Comparison of ENCODE assay signal across 8 cellular contexts in the genomic region with DNA sequence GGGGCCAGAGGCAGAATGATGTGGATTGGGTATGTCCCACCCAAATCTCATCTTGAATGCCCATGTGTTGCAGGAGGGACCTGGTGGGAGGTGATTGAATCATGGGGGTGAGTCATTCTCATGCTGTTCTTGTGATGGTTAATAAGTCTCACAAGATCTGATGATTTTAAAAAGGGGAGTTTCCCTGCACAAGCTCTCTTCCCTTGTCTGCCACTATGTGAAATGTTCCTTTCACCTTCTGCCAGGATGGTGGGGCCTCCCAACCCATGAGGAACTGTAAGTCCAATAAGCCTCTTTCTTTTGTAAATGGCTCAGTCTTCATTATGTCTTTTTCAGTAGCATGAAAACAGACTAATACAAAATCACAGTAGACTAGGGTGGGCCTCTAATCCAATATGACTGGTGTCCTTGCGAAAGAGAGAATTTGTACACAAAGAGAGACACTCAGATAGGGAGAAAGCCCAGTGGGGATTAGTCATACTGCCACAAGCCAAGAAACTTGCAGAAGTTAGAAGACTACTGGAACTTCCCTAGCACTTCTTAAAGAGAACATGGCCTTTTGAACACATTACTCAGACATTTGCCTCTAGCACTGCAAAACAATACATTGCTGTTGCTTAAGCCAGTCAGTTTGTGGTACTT.
DNase-seq lines count a peak whose midpoint lies in the region; ATAC-seq and TF ChIP-seq lines count a peak whose summit lies in the region.

No MANE protein-coding gene starts in this region.

- H3K4me1 ChIP-seq in lower lobe of right lung: no peaks in the 10 kb centered on the region

- no peaks in the 10 kb centered on the region for H3K9me3 ChIP-seq in lower lobe of right lung

- H3K36me3 ChIP-seq in lower lobe of right lung: no peaks in the 10 kb centered on the region

- ATAC-seq in HG02884 (IDR thresholded peaks at IDR 0.05; ENCODE audit: unreplicated experiment): peak; percentile 93
- ATAC-seq in lower lobe of right lung: peak; percentile 83 to 94

- H3K27ac ChIP-seq in lower lobe of right lung: peak overlapping the region; percentile 46

- no peaks in the 10 kb centered on the region for H3K27me3 ChIP-seq in lower lobe of right lung (ENCODE audit: low read depth)

- no peak overlapping the region for H3K4me3 ChIP-seq in lower lobe of right lung

- peak in 2 of 3 experiments; percentile 7 to 15 for DNase-seq in activated CD8-positive, alpha-beta memory T cell treated with anti-CD3 and anti-CD28 coated beads for 48 hours (ENCODE audit: low read depth in 2 of 3, low spot score in 2 of 3)
- no peak for DNase-seq in activated CD8-positive, alpha-beta memory T cell treated with anti-CD3 and anti-CD28 coated beads, Interleukin-2, amount 50 U/mL, for 4 hours
- DNase-seq in SKM-1 (lab: John Stamatoyannopoulos, UW; ENCODE audit: unreplicated experiment) (peak; percentile 35), lower lobe of right lung (no peak), HK-2 (ENCODE audit: unreplicated experiment) (no peak), epidermal melanocyte (ENCODE audit: insufficient read length, low spot score) (no peak), posterior cingulate gyrus (no peak)

- intact Hi-C loops in lower lobe of right lung (cut with DNase I): no loop called here
- intact Hi-C loops in posterior cingulate gyrus (cut with DNase I): no loop called here

- no peak for TF ChIP-seq CTCF in lower lobe of right lung (IDR thresholded peaks at IDR 0.05)

Comparison
In these comparisons a context has a peak if more than half of its experiments do, and no peak if none do; other contexts are left out.
1. DNase-seq: peak in activated CD8-positive, alpha-beta memory T cell treated with anti-CD3 and anti-CD28 coated beads for 48 hours (2 of 3) and SKM-1 (single experiment); none in activated CD8-positive, alpha-beta memory T cell treated with anti-CD3 and anti-CD28 coated beads, Interleukin-2, amount 50 U/mL, for 4 hours (single experiment), lower lobe of right lung (single experiment), HK-2 (single experiment), epidermal melanocyte (single experiment) and posterior cingulate gyrus (0 of 10).